In the genomic region with DNA sequence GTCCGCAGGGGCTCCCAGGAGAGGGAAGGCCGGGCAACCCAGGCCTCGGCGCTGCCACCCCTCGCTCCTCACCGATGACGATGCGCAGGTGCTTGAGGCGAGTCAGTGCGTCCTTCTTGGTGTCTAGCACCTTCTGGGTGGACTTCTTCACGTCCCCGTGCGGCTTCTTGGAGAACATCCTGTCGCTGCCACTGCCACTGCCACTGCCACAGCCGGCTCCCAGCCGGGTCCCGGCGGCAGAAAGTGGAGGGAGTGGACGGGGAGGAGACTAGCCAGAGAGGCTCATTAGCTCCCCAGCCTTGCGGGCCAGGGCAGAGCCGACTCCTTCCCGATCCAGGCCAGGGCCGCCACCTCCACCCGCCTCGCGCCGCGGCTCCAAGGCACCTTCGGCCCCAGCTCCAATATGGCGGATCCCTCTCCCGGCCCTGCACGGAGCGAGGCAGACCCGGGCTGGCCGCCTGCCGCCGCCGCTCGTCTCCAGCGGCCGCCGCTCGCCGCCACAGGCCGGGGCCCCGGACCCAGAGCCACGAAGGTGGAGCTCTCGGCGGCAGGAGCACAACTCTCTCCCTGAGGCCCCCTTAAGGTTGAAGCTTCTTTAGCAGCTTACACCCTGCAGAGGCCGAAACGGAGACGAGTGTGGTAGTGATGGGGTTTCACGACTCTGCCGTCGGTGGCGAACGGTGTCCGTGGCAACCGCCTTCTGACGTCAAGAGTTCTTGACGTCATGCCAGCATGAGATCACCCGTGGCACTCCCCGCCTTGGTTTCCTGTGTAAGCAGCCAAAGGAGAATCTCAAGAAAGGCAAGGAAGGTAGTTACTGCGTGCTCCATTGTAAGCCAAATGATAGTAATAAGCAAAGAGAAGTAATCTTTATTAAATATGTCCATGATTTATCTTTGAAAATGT, we compare ENCODE assay signal across 8 cellular contexts. TPM values are rescaled to one million over a fixed set of nuclear protein-coding genes. Genes with fewer than 3 reads are reported as not detected.
A peak's percentile ranks its signal among the peaks of the same experiment; 100 is the strongest.
DNase-seq lines count a peak whose midpoint lies in the region; ATAC-seq and TF ChIP-seq lines count a peak whose summit lies in the region.
"Not testable (repeated sequence)": the region's sequence is repeated elsewhere in the genome, so short reads cannot be mapped to it uniquely, and the experiment has no call there.

Gene RALGAPA1, minus strand, starts transcription at position 638 of the 906 bp plus-strand sequence. Its CDS starts 460 bp downstream, at position 178.

- peak within 1 kb of the TSS; percentile 12 for H3K27ac ChIP-seq in temporal lobe (ENCODE audit: low read depth, low read length)

- not testable (repeated sequence) for H3K36me3 Mint-ChIP-seq in activated naive CD4-positive, alpha-beta T cell treated with anti-CD3 and anti-CD28 coated beads, Interleukin-2, amount 50 U/mL, for 72 hours

- H3K27ac Mint-ChIP-seq in activated naive CD4-positive, alpha-beta T cell treated with anti-CD3 and anti-CD28 coated beads, Interleukin-2, amount 50 U/mL, for 72 hours, result peak within 1 kb of the TSS; percentile 91 to 93

- H3K9me3 Mint-ChIP-seq in activated naive CD4-positive, alpha-beta T cell treated with anti-CD3 and anti-CD28 coated beads, Interleukin-2, amount 50 U/mL, for 72 hours, result not testable (repeated sequence)

- ATAC-seq in HG02610 (IDR thresholded peaks at IDR 0.05; ENCODE audit: unreplicated experiment) (peak; percentile 96), SK-N-SH treated with all-trans-retinoic acid at 6 μM for 48 hours (peak; percentile 99)
- peak; percentile 89 to 96 for ATAC-seq in activated naive CD4-positive, alpha-beta T cell treated with anti-CD3 and anti-CD28 coated beads, Interleukin-2, amount 50 U/mL, for 72 hours

- peak; percentile 66 for TF ChIP-seq POLR2A in GM10847 (IDR thresholded peaks at IDR 0.05; ENCODE audit: extremely low read depth, insufficient read length)

- peak; percentile 97 for DNase-seq in NCI-H1092 (lab: John Stamatoyannopoulos, UW)
- DNase-seq in activated naive CD4-positive, alpha-beta T cell treated with anti-CD3 and anti-CD28 coated beads, Interleukin-2, amount 50 U/mL, for 72 hours (ENCODE audit: low spot score in 2 of 2), result peak; percentile 83 to 89
- DNase-seq in glomerular endothelial cell (ENCODE audit: extremely low read depth, low read depth, low spot score), result peak; percentile 90
- peak; percentile 84 for DNase-seq in occipital lobe (lab: John Stamatoyannopoulos, UW)

TF ChIP-seq in SK-N-SH treated with all-trans-retinoic acid at 6 μM for 48 hours, 23 proteins besides CTCF, POLR2A, EP300 and RAD21:
- TF ChIP-seq, protein P1, sequence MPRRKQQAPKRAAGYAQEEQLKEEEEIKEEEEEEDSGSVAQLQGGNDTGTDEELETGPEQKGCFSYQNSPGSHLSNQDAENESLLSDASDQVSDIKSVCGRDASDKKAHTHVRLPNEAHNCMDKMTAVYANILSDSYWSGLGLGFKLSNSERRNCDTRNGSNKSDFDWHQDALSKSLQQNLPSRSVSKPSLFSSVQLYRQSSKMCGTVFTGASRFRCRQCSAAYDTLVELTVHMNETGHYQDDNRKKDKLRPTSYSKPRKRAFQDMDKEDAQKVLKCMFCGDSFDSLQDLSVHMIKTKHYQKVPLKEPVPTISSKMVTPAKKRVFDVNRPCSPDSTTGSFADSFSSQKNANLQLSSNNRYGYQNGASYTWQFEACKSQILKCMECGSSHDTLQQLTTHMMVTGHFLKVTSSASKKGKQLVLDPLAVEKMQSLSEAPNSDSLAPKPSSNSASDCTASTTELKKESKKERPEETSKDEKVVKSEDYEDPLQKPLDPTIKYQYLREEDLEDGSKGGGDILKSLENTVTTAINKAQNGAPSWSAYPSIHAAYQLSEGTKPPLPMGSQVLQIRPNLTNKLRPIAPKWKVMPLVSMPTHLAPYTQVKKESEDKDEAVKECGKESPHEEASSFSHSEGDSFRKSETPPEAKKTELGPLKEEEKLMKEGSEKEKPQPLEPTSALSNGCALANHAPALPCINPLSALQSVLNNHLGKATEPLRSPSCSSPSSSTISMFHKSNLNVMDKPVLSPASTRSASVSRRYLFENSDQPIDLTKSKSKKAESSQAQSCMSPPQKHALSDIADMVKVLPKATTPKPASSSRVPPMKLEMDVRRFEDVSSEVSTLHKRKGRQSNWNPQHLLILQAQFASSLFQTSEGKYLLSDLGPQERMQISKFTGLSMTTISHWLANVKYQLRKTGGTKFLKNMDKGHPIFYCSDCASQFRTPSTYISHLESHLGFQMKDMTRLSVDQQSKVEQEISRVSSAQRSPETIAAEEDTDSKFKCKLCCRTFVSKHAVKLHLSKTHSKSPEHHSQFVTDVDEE (CRISPR knock-in tag; IDR thresholded peaks at IDR 0.05), result 0 out of 2 replicates have a peak, but pooled peaks have one; percentile 27

RNA-seq across cellular contexts. Expression of gene RALGAPA1, which starts in this region (rescaled TPM):
- 10 to 100 TPM; 22.5 to 34.7 TPM for total RNA-seq in activated naive CD4-positive, alpha-beta T cell treated with anti-CD3 and anti-CD28 coated beads, Interleukin-2, amount 50 U/mL, for 72 hours
- total RNA-seq in glomerular endothelial cell (13.5 and 22.2 TPM in 2 replicates), occipital lobe (211 TPM), temporal lobe (151 TPM)

Comparison
In these comparisons a context has a peak if more than half of its experiments do, and no peak if none do; other contexts are left out.
1. Peak in every context shown above with its lines: DNase-seq, ATAC-seq and H3K27ac ChIP-seq.